29 cellular contexts compared by ENCODE assay signal in genomic region chr3:178498866-178499265, GRCh38. TPM values are rescaled to one million over a fixed set of nuclear protein-coding genes. Genes with fewer than 3 reads are reported as not detected.
"Had no signal": no experiment of that assay in that cellular context is flagged by ENCODE, and none has a peak within 500 bp of the region (broad histone marks: within the 10 kb centered on the region; RNA-seq: fewer than 3 reads in every experiment).

No MANE protein-coding gene starts in this region.

- H3K4me2 ChIP-seq: neural progenitor cell had no signal

- H3K4me1 ChIP-seq: esophagus muscularis mucosa, heart right ventricle, left lung, neural progenitor cell, psoas muscle, tibial nerve, upper lobe of left lung had no signal

- H3K9ac ChIP-seq: neural progenitor cell had no signal

- H3K4me3 ChIP-seq: esophagus muscularis mucosa, heart right ventricle, left lung, neural progenitor cell, psoas muscle, thoracic aorta, tibial nerve, upper lobe of left lung had no signal

- H3K36me3 ChIP-seq: esophagus muscularis mucosa, heart right ventricle, left lung, neural progenitor cell, thoracic aorta, tibial nerve, upper lobe of left lung had no signal

- H3K27ac ChIP-seq: esophagus muscularis mucosa, heart right ventricle, left lung, neural progenitor cell, psoas muscle, thoracic aorta, tibial nerve, upper lobe of left lung had no signal

- H3K27me3 ChIP-seq: esophagus muscularis mucosa, heart right ventricle, left lung, neural progenitor cell, tibial nerve, upper lobe of left lung had no signal

- DNase-seq: effector memory CD4-positive, alpha-beta T cell; foreskin melanocyte; glutamatergic neuron; heart right ventricle; hippocampal formation; left cardiac atrium; left lung; mesenchymal stem cell; midbrain; naive thymus-derived CD4-positive, alpha-beta T cell; posterior cingulate gyrus; psoas muscle; right cardiac atrium; small intestine; stimulated activated CD4-positive, alpha-beta T cell treated with anti-CD3 and anti-CD28 coated beads, Interleukin-15, amount 100 ng/mL, for 24 hours; stimulated activated CD4-positive, alpha-beta T cell treated with anti-CD3 and anti-CD28 coated beads, Interleukin-2, amount 100 ng/mL, for 48 hours; stimulated activated naive B cell treated with anti-CD40 and anti-IgM and Interleukin-4, amounts not matched to agents 10 μg/mL and 1 μg/mL and 100 μg/mL, for 72 hours; upper lobe of left lung had no signal

- H2AFZ ChIP-seq: neural progenitor cell had no signal

- FAIRE-seq: colon, endothelial cell of umbilical vein, islet of Langerhans, small intestine had no signal

- H3K9me3 ChIP-seq: esophagus muscularis mucosa, psoas muscle, thoracic aorta had no signal

- ATAC-seq: heart right ventricle; left lung; naive thymus-derived CD4-positive, alpha-beta T cell; psoas muscle; right cardiac atrium; stimulated activated naive B cell treated with anti-CD40 and anti-IgM and Interleukin-4, amounts not matched to agents 10 μg/mL and 1 μg/mL and 100 μg/mL, for 72 hours had no signal

RNA-seq across cellular contexts. Expression of gene KCNMB2, which starts 37.4 kb away (rescaled TPM):
- total RNA-seq: endothelial cell of umbilical vein; epithelial cell of proximal tubule; lower leg skin; lung microvascular endothelial cell; naive thymus-derived CD4-positive, alpha-beta T cell; psoas muscle; renal cortical epithelial cell; thoracic aorta; tibial nerve had no signal
- polyA plus RNA-seq: endothelial cell of umbilical vein; naive thymus-derived CD4-positive, alpha-beta T cell; psoas muscle had no signal
